8 cellular contexts compared by ENCODE assay signal in genomic region chr11:18321622-18321990, GRCh38. TPM values are rescaled to one million over a fixed set of nuclear protein-coding genes. Genes with fewer than 3 reads are reported as not detected.
DNase-seq lines count a peak whose midpoint lies in the region; ATAC-seq, FAIRE-seq and TF ChIP-seq lines count a peak whose summit lies in the region.

No MANE protein-coding gene starts in this region.

- no peak overlapping the region for H2BK120ac ChIP-seq in neuronal stem cell (ENCODE audit: low read depth, low read length)

- no peak overlapping the region for H3K14ac ChIP-seq in neuronal stem cell (ENCODE audit: low read length)

- H3K9ac ChIP-seq in HCT116 (ENCODE audit: low read length): peak overlapping the region; percentile 85
- peak overlapping the region; percentile 99 for H3K9ac ChIP-seq in PC-3 (ENCODE audit: low read length)
- no peak overlapping the region for H3K9ac ChIP-seq in neuronal stem cell (ENCODE audit: low read depth, low read length, poor library complexity)

- CTCF ChIA-PET in HCT116 (lab: Charles Lee) (no interaction called here), PC-3 (lab: Charles Lee) (interaction anchor here (0.6 to 0.8 kb wide), 2 partner anchors 78 to 216 kb away, joined by 3 read pairs; partner anchors contain the start of gene SAAL1)

- H3K4me2 ChIP-seq in HCT116 (ENCODE audit: low read length) (peak overlapping the region; percentile 86), PC-3 (ENCODE audit: low read length) (peak overlapping the region; percentile 92), neuronal stem cell (ENCODE audit: insufficient read depth, low read length, poor library complexity, severe bottlenecking) (peak overlapping the region; percentile 47)

- H3K36me3 ChIP-seq in HCT116 (ENCODE audit: control insufficient read depth in 1 of 2, insufficient read depth in 2 of 2, low read length in 2 of 2) (peaks cover 5 to 7% of the 10 kb centered on the region in 2 experiments; a peak in 1 of 4 replicates), PC-3 (ENCODE audit: low read depth, low read length) (no peaks in the 10 kb centered on the region; the same call in 1 of the 2 replicates), neuronal stem cell (replicated peaks in 1 of 2; ENCODE audit: control insufficient read depth in 2 of 2, insufficient read depth in 2 of 2, low read length in 2 of 2) (peaks cover 0 to 36% of the 10 kb centered on the region in 2 donors)

- peak overlapping the region; percentile 100 for H2BK5ac ChIP-seq in neuronal stem cell (ENCODE audit: low read length)

- H2AFZ ChIP-seq in HCT116 (ENCODE audit: low read depth, low read length, poor library complexity, severe bottlenecking): no peak overlapping the region
- H2AFZ ChIP-seq in PC-3 (ENCODE audit: low read length): peak overlapping the region; percentile 96
- H2AFZ ChIP-seq in neuronal stem cell (ENCODE audit: low read length): peak overlapping the region; percentile 95

- H3K4me3 ChIP-seq in HCT116 (replicated peaks in 1 of 2; ENCODE audit: low read depth in 1 of 2, low read length in 2 of 2): peak overlapping the region; percentile 60 to 82
- peak overlapping the region; percentile 89 for H3K4me3 ChIP-seq in PC-3 (ENCODE audit: low read length)
- peak overlapping the region; percentile 70 to 95 for H3K4me3 ChIP-seq in neuronal stem cell (ENCODE audit: low read length in 2 of 2)

- TF ChIP-seq CTCF in HCT116 (IDR thresholded peaks at IDR 0.05 in 2 of 3, conservative IDR thresholded peaks at IDR 0.05 in 1 of 3; ENCODE audit: borderline replicate concordance in 1 of 3, insufficient read depth in 1 of 3, low read depth in 2 of 3, low read length in 2 of 3): no peak
- 0 out of 2 replicates have a peak, but pooled peaks have one; percentile 11 for TF ChIP-seq CTCF in PC-3 (conservative IDR thresholded peaks at IDR 0.05; ENCODE audit: low read depth, low read length)
- no peak for TF ChIP-seq CTCF in endothelial cell (IDR thresholded peaks at IDR 0.05; ENCODE audit: unreplicated experiment)

- no peak for DNase-seq in GM12891 (ENCODE audit: insufficient read length, low spot score)
- no peak for DNase-seq in HCT116 (ENCODE audit: low read depth, low spot score)
- DNase-seq in PC-3: peak; percentile 10
- DNase-seq in endothelial cell (ENCODE audit: low spot score): no peak
- DNase-seq in neuronal stem cell (ENCODE audit: low spot score): no peak
- DNase-seq in putamen (ENCODE audit: low spot score): no peak
- DNase-seq in stimulated activated CD4-positive, alpha-beta T cell treated with anti-CD3 and anti-CD28 coated beads, Interleukin-1b, Interleukin-23, amount 100 ng/mL, for 48 hours: no peak

- no peaks in the 10 kb centered on the region for H4K20me1 ChIP-seq in HCT116 (ENCODE audit: insufficient read depth)
- H4K20me1 ChIP-seq in PC-3 (ENCODE audit: low read length): 0 out of 2 replicates have a peak, but pooled peaks cover 8% of the 10 kb centered on the region

- H3F3A ChIP-seq in PC-3 (ENCODE audit: low read length, unreplicated experiment): no peaks in the 10 kb centered on the region

- H2BK15ac ChIP-seq in neuronal stem cell (ENCODE audit: low read length): no peak overlapping the region

- TF ChIP-seq RAD21 in HCT116 (IDR thresholded peaks at IDR 0.05; ENCODE audit: low read depth): no peak

- H3K23ac ChIP-seq in neuronal stem cell (ENCODE audit: low read depth, low read length, poor library complexity): no peak overlapping the region

- intact Hi-C loops in HCT116 (cut with micrococcal nuclease) (loop anchor here (10.0 kb wide), 1 partner anchor 203 kb away; the partner anchor contains the start of gene TSG101), PC-3 (cut with micrococcal nuclease) (loop anchor here (1.0 to 10.0 kb wide), 3 partner anchors 75 to 173 kb away; partner anchors contain the start of gene SAA2)

- H3K27ac Mint-ChIP-seq in endothelial cell (ENCODE audit: unreplicated experiment): peak overlapping the region; percentile 100

- WGBS in neuronal stem cell (ENCODE audit: extremely low coverage in 2 of 2, insufficient read length in 2 of 2, insufficient replicate concordance in 1 of 2), 2 donors: no CpG with 5 or more reads among the region's 3 CpGs

- H3K36me3 Mint-ChIP-seq in endothelial cell (ENCODE audit: low read depth, unreplicated experiment): peaks cover 3% of the 10 kb centered on the region

- H3K4me1 Mint-ChIP-seq in endothelial cell (ENCODE audit: unreplicated experiment): peaks cover 46% of the 10 kb centered on the region

- H3K4ac ChIP-seq in neuronal stem cell (ENCODE audit: low read length): no peak overlapping the region

- no peaks in the 10 kb centered on the region for H3K9me2 ChIP-seq in HCT116 (ENCODE audit: insufficient read depth)
- no peaks in the 10 kb centered on the region for H3K9me2 ChIP-seq in PC-3 (replicated peaks; ENCODE audit: low read length)

- H3K79me2 ChIP-seq in HCT116 (ENCODE audit: insufficient read depth, low read length) (peaks cover 87% of the 10 kb centered on the region), PC-3 (ENCODE audit: low read length) (peaks cover 86% of the 10 kb centered on the region)

- H3K18ac ChIP-seq in neuronal stem cell (ENCODE audit: low read length): no peak overlapping the region

- H3K27ac ChIP-seq in HCT116 (ENCODE audit: low read depth, low read length) (peak overlapping the region; percentile 69), PC-3 (ENCODE audit: low read length) (peak overlapping the region; percentile 92), neuronal stem cell (replicated peaks; ENCODE audit: low read length) (no peak overlapping the region)

- H3K27me3 ChIP-seq in HCT116 (ENCODE audit: insufficient read depth, low read length): no peaks in the 10 kb centered on the region
- no peaks in the 10 kb centered on the region for H3K27me3 ChIP-seq in PC-3 (ENCODE audit: low read length)
- H3K27me3 ChIP-seq in neuronal stem cell (ENCODE audit: control insufficient read depth in 3 of 3, insufficient read depth in 3 of 3, low read depth in 1 of 3, low read length in 3 of 3): no peaks in the 10 kb centered on the region

- H3K9me3 Mint-ChIP-seq in endothelial cell (ENCODE audit: unreplicated experiment): no peaks in the 10 kb centered on the region

- peaks cover 8% of the 10 kb centered on the region for H3K27me3 Mint-ChIP-seq in endothelial cell (ENCODE audit: unreplicated experiment)

- H3K4me3 Mint-ChIP-seq in endothelial cell (ENCODE audit: unreplicated experiment): peak overlapping the region; percentile 100

- ATAC-seq in HCT116: peak; percentile 21
- peak; percentile 23 for ATAC-seq in PC-3
- no peak for ATAC-seq in GM19467 (IDR thresholded peaks at IDR 0.05; ENCODE audit: unreplicated experiment)

- H4K8ac ChIP-seq in neuronal stem cell (ENCODE audit: low read depth, low read length): no peak overlapping the region

- H3K9me3 ChIP-seq in HCT116 (ENCODE audit: control insufficient read depth in 1 of 2, insufficient read depth in 1 of 2, low read depth in 1 of 2, low read length in 2 of 2): no peaks in the 10 kb centered on the region
- no peaks in the 10 kb centered on the region for H3K9me3 ChIP-seq in PC-3 (ENCODE audit: low read length)
- H3K9me3 ChIP-seq in neuronal stem cell (replicated peaks in 1 of 2; ENCODE audit: control insufficient read depth in 2 of 2, insufficient read depth in 1 of 2, low read depth in 1 of 2, low read length in 2 of 2): no peaks in the 10 kb centered on the region

- TSS peak; percentile 73 for BruUV-seq in HCT116 (replicated peaks; lab: Mats Ljungman, UMichigan)
- BruUV-seq in PC-3 (replicated peaks; lab: Mats Ljungman, UMichigan): TSS peak; percentile 76

- POLR2A ChIA-PET in HCT116 (lab: Charles Lee) (interaction anchor here (1.0 to 3.8 kb wide), 6 partner anchors 9 to 74 kb away, joined by 3 to 12 read pairs (median 4); partner anchors contain the start of gene LDHA), PC-3 (lab: Charles Lee; ENCODE audit: unreplicated experiment) (interaction anchor here (0.6 to 0.7 kb wide), 3 partner anchors 61 to 267 kb away, joined by 3 to 4 read pairs (median 4); partner anchors contain the start of gene UEVLD)

- H2AK5ac ChIP-seq in neuronal stem cell (ENCODE audit: low read depth, low read length): no peak overlapping the region

- peaks cover 9 to 21% of the 10 kb centered on the region in 2 experiments; a peak in 3 of 4 replicates for H3K4me1 ChIP-seq in HCT116 (ENCODE audit: control insufficient read depth in 1 of 2, insufficient read depth in 2 of 2, low read length in 2 of 2)
- H3K4me1 ChIP-seq in PC-3 (ENCODE audit: insufficient read depth, low read length): peaks cover 41% of the 10 kb centered on the region
- H3K4me1 ChIP-seq in neuronal stem cell (ENCODE audit: control insufficient read depth in 2 of 2, insufficient read depth in 1 of 2, low read depth in 1 of 2, low read length in 2 of 2): peaks cover 3 to 17% of the 10 kb centered on the region in 2 donors

- RAD21 ChIA-PET in HCT116 (lab: Charles Lee; ENCODE audit: low non-redundant PET in 1 of 2, low total read pairs in 2 of 2, uncharacterized antibody in 2 of 2, unreplicated experiment in 2 of 2): no interaction called here

- TF ChIP-seq POLR2A in GM12891 (IDR thresholded peaks at IDR 0.05; ENCODE audit: low read depth, low read length) (no peak), HCT116 (IDR thresholded peaks at IDR 0.05; ENCODE audit: borderline replicate concordance, extremely low read depth, insufficient read depth, insufficient read length) (no peak)

- peaks cover 6% of the 10 kb centered on the region for H3K79me1 ChIP-seq in neuronal stem cell (ENCODE audit: low read depth, low read length)

- no peak for FAIRE-seq in GM12891 (lab: Jason Lieb, UNC)

- H2BK12ac ChIP-seq in neuronal stem cell (ENCODE audit: low read length): no peak overlapping the region

- H4K91ac ChIP-seq in neuronal stem cell (ENCODE audit: low read depth, low read length, poor library complexity): no peak overlapping the region

TF ChIP-seq in HCT116, 20 proteins besides CTCF, POLR2A, EP300 and RAD21 (continues in another document):
- no peak for TF ChIP-seq SIN3A (IDR thresholded peaks at IDR 0.05; ENCODE audit: low read depth)
- no peak for TF ChIP-seq FOSL1 (IDR thresholded peaks at IDR 0.05; ENCODE audit: low read depth)

RNA-seq across cellular contexts. Expression of gene HPS5, which starts 0.3 kb away (rescaled TPM):
- polyA plus RNA-seq in GM12891 (2012; ENCODE audit: low read depth, missing spikeins): 12.1 TPM
- total RNA-seq in HCT116 (2021; ENCODE audit: unreplicated experiment) (19.6 TPM), PC-3 (2014; rRNA removed) (15.2 and 15.6 TPM in 2 replicates), endothelial cell (ENCODE audit: unreplicated experiment) (14.7 TPM)
- polyA plus RNA-seq in HCT116 (2012): 6.0 and 9.3 TPM in 2 replicates
- 5.0 TPM for polyA plus RNA-seq in neuronal stem cell (2013, experiment 1 of 2)
- 5.1 TPM for polyA plus RNA-seq in neuronal stem cell (2013, experiment 2 of 2)

RNA-seq across cellular contexts. Expression of gene GTF2H1, which starts 0.8 kb away (rescaled TPM):
- 22.0 TPM for polyA plus RNA-seq in GM12891 (2012; ENCODE audit: low read depth, missing spikeins)
- total RNA-seq in HCT116 (2021; ENCODE audit: unreplicated experiment) (37.3 TPM), PC-3 (2014; rRNA removed) (32.7 and 33.5 TPM in 2 replicates), endothelial cell (ENCODE audit: unreplicated experiment) (35.9 TPM)
- 17.1 and 19.7 TPM in 2 replicates for polyA plus RNA-seq in HCT116 (2012)
- 13.7 TPM for polyA plus RNA-seq in neuronal stem cell (2013, experiment 1 of 2)
- polyA plus RNA-seq in neuronal stem cell (2013, experiment 2 of 2): 13.2 TPM

RNA-seq across cellular contexts. Expression of gene SAA1, which starts 55.5 kb away (rescaled TPM):
- polyA plus RNA-seq in GM12891 (2012; ENCODE audit: low read depth, missing spikeins): not detected
- total RNA-seq in HCT116 (2021; ENCODE audit: unreplicated experiment) (8.6 TPM), PC-3 (2014; rRNA removed) (not detected in 2 replicates), endothelial cell (ENCODE audit: unreplicated experiment) (not detected)
- polyA plus RNA-seq in HCT116 (2012): not detected in 2 replicates
- not detected for polyA plus RNA-seq in neuronal stem cell (2013, experiment 1 of 2)
- polyA plus RNA-seq in neuronal stem cell (2013, experiment 2 of 2): not detected
